8 cellular contexts compared by ENCODE assay signal in the genomic region with DNA sequence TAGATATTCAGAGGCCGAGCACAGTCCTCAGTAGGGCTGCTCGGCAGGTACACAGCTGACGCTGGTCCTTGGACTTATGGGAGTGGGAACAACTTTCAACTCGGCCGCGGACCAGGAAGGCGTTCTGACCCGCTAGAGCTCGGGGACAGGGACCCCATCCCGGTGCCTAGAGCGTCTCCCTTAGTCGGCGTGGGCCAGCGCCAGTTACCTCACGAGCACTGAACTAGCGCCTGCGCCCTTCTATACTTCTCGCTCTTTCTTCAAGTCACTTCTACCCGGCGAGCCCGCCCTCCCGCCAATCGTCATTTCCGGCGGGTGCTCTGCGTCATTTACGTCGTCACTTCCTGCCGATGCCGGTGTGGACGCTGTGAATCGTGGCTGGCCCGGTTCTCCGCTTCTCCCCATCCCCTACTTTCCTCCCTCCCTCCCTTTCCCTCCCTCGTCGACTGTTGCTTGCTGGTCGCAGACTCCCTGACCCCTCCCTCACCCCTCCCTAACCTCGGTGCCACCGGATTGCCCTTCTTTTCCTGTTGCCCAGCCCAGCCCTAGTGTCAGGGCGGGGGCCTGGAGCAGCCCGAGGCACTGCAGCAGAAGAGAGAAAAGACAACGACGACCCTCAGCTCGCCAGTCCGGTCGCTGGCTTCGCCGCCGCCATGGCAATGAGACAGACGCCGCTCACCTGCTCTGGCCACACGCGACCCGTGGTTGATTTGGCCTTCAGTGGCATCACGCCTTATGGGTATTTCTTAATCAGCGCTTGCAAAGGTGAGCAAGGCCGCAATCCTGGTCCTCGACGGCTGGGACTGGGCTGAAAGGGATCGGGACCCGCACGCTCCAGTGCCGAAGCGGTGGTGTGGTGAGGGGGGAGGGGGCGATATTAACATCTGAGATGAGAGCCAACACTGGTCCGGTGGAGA.
DNase-seq lines count a peak whose midpoint lies in the region; ATAC-seq and TF ChIP-seq lines count a peak whose summit lies in the region.

A gene with protein sequence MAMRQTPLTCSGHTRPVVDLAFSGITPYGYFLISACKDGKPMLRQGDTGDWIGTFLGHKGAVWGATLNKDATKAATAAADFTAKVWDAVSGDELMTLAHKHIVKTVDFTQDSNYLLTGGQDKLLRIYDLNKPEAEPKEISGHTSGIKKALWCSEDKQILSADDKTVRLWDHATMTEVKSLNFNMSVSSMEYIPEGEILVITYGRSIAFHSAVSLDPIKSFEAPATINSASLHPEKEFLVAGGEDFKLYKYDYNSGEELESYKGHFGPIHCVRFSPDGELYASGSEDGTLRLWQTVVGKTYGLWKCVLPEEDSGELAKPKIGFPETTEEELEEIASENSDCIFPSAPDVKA (plus strand): TSS at position 333 of the 917 bp plus-strand sequence. CDS start 321 bp downstream, at position 654.

- ATAC-seq in GM19035 (IDR thresholded peaks at IDR 0.05; ENCODE audit: unreplicated experiment), result peak; percentile 96
- ATAC-seq in HG03354 (IDR thresholded peaks at IDR 0.05; ENCODE audit: poor library complexity, severe bottlenecking, unreplicated experiment), result peak; percentile 97
- peak; percentile 96 to 97 for ATAC-seq in activated CD4-positive, CD25-positive, alpha-beta regulatory T cell treated with anti-CD3 and anti-CD28 coated beads, Interleukin-2, amount 50 U/mL, for 24 hours

- DNase-seq in AG09319 (ENCODE audit: extremely low read depth, low read depth) (peak; percentile 89), NCI-H446 treated with DMSO at 0.1 percent for 48 hours (lab: John Stamatoyannopoulos, UW) (peak; percentile 93), cerebellar cortex (ENCODE audit: low spot score) (peak; percentile 98), islet precursor cell (peak; percentile 100)
- peak; percentile 90 to 95 (median 92) for DNase-seq in stimulated activated CD4-positive, alpha-beta T cell treated with anti-CD3 and anti-CD28 coated beads, Interleukin-12 subunit alpha, Interleukin-12 subunit beta, amount 100 ng/mL, for 48 hours (ENCODE audit: low read depth in 2 of 3, low spot score in 1 of 3)

- no peak for TF ChIP-seq CTCF in AG09319 (IDR thresholded peaks at IDR 0.05; ENCODE audit: low read depth, low read length)

Comparison
In these comparisons a context has a peak if more than half of its experiments do, and no peak if none do; other contexts are left out.
1. Peak in every context shown above with its lines: DNase-seq and ATAC-seq.